In the genomic region with DNA sequence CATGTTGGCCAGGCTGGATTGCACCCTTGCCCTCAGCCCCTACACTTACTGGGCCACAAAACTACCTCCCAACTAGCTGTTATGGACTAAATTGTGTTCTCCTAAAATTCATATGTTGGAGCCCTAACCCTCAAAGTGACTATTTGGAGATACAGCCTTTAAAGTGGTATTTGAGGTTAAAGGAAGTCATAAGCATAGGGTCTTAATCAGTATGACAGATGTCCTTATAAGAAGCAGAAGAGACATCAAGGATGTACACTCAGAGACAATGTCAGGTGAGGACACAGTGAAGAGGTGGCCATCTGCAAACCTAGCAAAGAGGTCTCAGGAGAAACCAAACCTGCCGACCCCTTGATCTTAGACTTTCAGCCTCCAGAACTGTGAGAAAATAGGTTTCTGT, we compare ENCODE assay signal across 32 cellular contexts.
"Had no signal": no experiment of that assay in that cellular context is flagged by ENCODE, and none has a peak within 500 bp of the region (broad histone marks: within the 10 kb centered on the region; RNA-seq: fewer than 3 reads in every experiment).

No MANE protein-coding gene starts in this region.

- DNase-seq: hypothalamus; immature natural killer cell; kidney; left colon; left lung; lower lobe of right lung; mesendoderm; naive B cell; natural killer cell; nephron progenitor cell; occipital lobe; ovary; right lobe of liver; stimulated activated CD4-positive, alpha-beta T cell treated with anti-CD3 and anti-CD28 coated beads, Interleukin-12 subunit alpha, Interleukin-12 subunit beta, amount 100 ng/mL, for 4 hours; stimulated activated CD4-positive, alpha-beta T cell treated with anti-CD3 and anti-CD28 coated beads, Interleukin-15, amount 100 ng/mL, for 24 hours; stimulated activated CD4-positive, alpha-beta T cell treated with anti-CD3 and anti-CD28 coated beads, Interleukin-4, amount 100 ng/mL, for 24 hours; stimulated activated naive CD4-positive, alpha-beta T cell; tibial artery; trophoblast cell; upper lobe of right lung had no signal

- H3K9me3 ChIP-seq: left lung, lower lobe of right lung, neutrophil, ovary, right atrium auricular region, right lobe of liver, suprapubic skin, thoracic aorta, tibial artery, upper lobe of right lung had no signal

- H3K36me3 ChIP-seq: left lung, lower lobe of right lung, neural progenitor cell, neutrophil, ovary, right atrium auricular region, right lobe of liver, suprapubic skin, thoracic aorta, tibial artery, upper lobe of right lung had no signal

- H3K27ac Mint-ChIP-seq: immature natural killer cell; mesothelial cell of epicardium; naive B cell; natural killer cell; nephron progenitor cell; neural progenitor cell; progenitor cell of endocrine pancreas; stimulated activated effector memory CD8-positive, alpha-beta T cell treated with anti-CD3 and anti-CD28 coated beads, Interleukin-12 subunit alpha, Interleukin-12 subunit beta, amount 100 ng/mL, for 72 hours; stimulated activated naive CD8-positive, alpha-beta T cell treated with anti-CD3 and anti-CD28 coated beads, Interleukin-15, Interleukin-2, amounts not matched to agents 100 ng/mL and 50 ng/mL, for 24 hours had no signal

- H3K4me3 Mint-ChIP-seq: immature natural killer cell; mesothelial cell of epicardium; naive B cell; natural killer cell; nephron progenitor cell; neural progenitor cell; stimulated activated effector memory CD8-positive, alpha-beta T cell treated with anti-CD3 and anti-CD28 coated beads, Interleukin-12 subunit alpha, Interleukin-12 subunit beta, amount 100 ng/mL, for 72 hours; stimulated activated naive CD8-positive, alpha-beta T cell treated with anti-CD3 and anti-CD28 coated beads, Interleukin-15, Interleukin-2, amounts not matched to agents 100 ng/mL and 50 ng/mL, for 24 hours had no signal

- H3K27me3 ChIP-seq: neural progenitor cell, ovary, right atrium auricular region, right lobe of liver had no signal

- H3K36me3 Mint-ChIP-seq: immature natural killer cell; mesothelial cell of epicardium; naive B cell; natural killer cell; stimulated activated effector memory CD8-positive, alpha-beta T cell treated with anti-CD3 and anti-CD28 coated beads, Interleukin-12 subunit alpha, Interleukin-12 subunit beta, amount 100 ng/mL, for 72 hours had no signal

- H3K4me1 ChIP-seq: lower lobe of right lung, neural progenitor cell, right atrium auricular region, right lobe of liver, suprapubic skin, tibial artery had no signal

- ATAC-seq: left colon; natural killer cell; right lobe of liver; stimulated activated effector memory CD8-positive, alpha-beta T cell treated with anti-CD3 and anti-CD28 coated beads, Interleukin-12 subunit alpha, Interleukin-12 subunit beta, amount 100 ng/mL, for 72 hours had no signal

- H2AFZ ChIP-seq: neural progenitor cell had no signal

- H3K4me2 ChIP-seq: neural progenitor cell, smooth muscle cell had no signal

- H3K4me1 Mint-ChIP-seq: immature natural killer cell; mesothelial cell of epicardium; natural killer cell; neural progenitor cell; stimulated activated effector memory CD8-positive, alpha-beta T cell treated with anti-CD3 and anti-CD28 coated beads, Interleukin-12 subunit alpha, Interleukin-12 subunit beta, amount 100 ng/mL, for 72 hours had no signal

- FAIRE-seq: islet of Langerhans, kidney, urothelium cell line had no signal

- H3K9me3 Mint-ChIP-seq: immature natural killer cell; naive B cell; natural killer cell; stimulated activated effector memory CD8-positive, alpha-beta T cell treated with anti-CD3 and anti-CD28 coated beads, Interleukin-12 subunit alpha, Interleukin-12 subunit beta, amount 100 ng/mL, for 72 hours; stimulated activated naive CD8-positive, alpha-beta T cell treated with anti-CD3 and anti-CD28 coated beads, Interleukin-15, Interleukin-2, amounts not matched to agents 100 ng/mL and 50 ng/mL, for 24 hours had no signal

- H3K27ac ChIP-seq: lower lobe of right lung, neural progenitor cell, neutrophil, ovary, right atrium auricular region, right lobe of liver, suprapubic skin, thoracic aorta, tibial artery, upper lobe of right lung had no signal

- H3K4me3 ChIP-seq: left lung, lower lobe of right lung, neural progenitor cell, ovary, right atrium auricular region, right lobe of liver, smooth muscle cell, suprapubic skin, thoracic aorta, tibial artery, upper lobe of right lung had no signal

- H3K9ac ChIP-seq: neural progenitor cell had no signal
